Comparison of ENCODE assay signal across 11 cellular contexts in the genomic region with DNA sequence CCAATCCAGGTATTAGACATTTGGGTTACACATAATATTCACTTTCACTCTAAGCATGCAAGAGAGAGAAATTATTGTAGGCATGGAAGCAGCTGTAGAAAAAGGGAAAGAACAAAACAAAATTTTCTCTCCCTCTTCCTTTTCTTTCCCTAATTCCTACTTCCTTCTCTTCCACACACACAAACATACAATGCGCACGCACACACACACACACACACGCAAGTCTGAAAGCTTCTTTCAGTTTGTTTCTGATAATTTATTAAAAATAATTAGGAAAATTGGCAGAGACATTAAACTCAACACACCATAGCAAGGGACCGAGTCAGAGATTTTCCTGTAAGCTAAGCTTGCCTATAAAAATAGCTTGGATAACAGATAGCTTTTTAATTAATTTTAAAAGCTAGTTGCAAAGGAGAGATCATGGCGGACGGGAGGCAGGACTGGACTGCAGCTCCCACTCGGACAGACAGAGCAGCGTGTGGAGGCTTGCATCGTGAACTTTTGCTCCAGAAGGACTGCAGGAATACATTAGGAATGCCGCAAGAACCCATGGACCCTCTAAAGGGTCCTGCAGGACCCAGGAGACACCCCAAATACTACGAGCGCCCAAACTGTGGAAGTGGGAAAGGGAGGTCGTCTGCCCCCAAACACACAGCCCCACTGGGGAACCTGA.
DNase-seq lines count a peak whose midpoint lies in the region; ATAC-seq and TF ChIP-seq lines count a peak whose summit lies in the region.
"Had no signal": no experiment of that assay in that cellular context is flagged by ENCODE, and none has a peak within 500 bp of the region (broad histone marks: within the 10 kb centered on the region; RNA-seq: fewer than 3 reads in every experiment).

No MANE protein-coding gene starts in this region.

- CTCF ChIA-PET in AG04450 (lab: Charles Lee): interaction anchor here (0.7 to 2.0 kb wide), 3 partner anchors 46 to 99 kb away, joined by 3 to 9 read pairs (median 3); no protein-coding TSS in a partner anchor

- H3K4me1 ChIP-seq in Peyer's patch (no peaks in the 10 kb centered on the region), gastroesophageal sphincter (peaks cover 0 to 23% (median 0%) of the 10 kb centered on the region in 3 donors)

- TF ChIP-seq POLR2A in Peyer's patch (IDR thresholded peaks at IDR 0.05) (no peak), gastroesophageal sphincter (IDR thresholded peaks at IDR 0.05) (no peak)

- no peak for TF ChIP-seq EP300 in gastroesophageal sphincter (IDR thresholded peaks at IDR 0.05)

- H3K27ac ChIP-seq in AG04450 (ENCODE audit: low read depth, low read length) (peak overlapping the region; percentile 63), Peyer's patch (peak overlapping the region; percentile 34 to 77 (median 56)), gastroesophageal sphincter (peak overlapping the region in 3 of 4 donors; percentile 75 to 80 (median 78))
- H3K27ac ChIP-seq: parathyroid adenoma had no signal

- peak; percentile 72 for ATAC-seq in gastroesophageal sphincter
- no peak for ATAC-seq in GM19463 (IDR thresholded peaks at IDR 0.05; ENCODE audit: unreplicated experiment)
- ATAC-seq: T-cell had no signal

- peaks cover 22% of the 10 kb centered on the region for H3K9me3 Mint-ChIP-seq in osteocyte (ENCODE audit: unreplicated experiment)

- POLR2A ChIA-PET in AG04450 (lab: Yijun Ruan, JAX): no interaction called here

- no peaks in the 10 kb centered on the region for H3K27me3 ChIP-seq in AG04450 (ENCODE audit: control insufficient read depth, insufficient read depth, low read length)
- H3K27me3 ChIP-seq in Peyer's patch: no peaks in the 10 kb centered on the region
- H3K27me3 ChIP-seq in gastroesophageal sphincter: no peaks in the 10 kb centered on the region

- DNase-seq in AG04450 (ENCODE audit: low read depth, low spot score): no peak
- no peak for DNase-seq in Peyer's patch
- DNase-seq in osteocyte (ENCODE audit: extremely low spot score, unreplicated experiment): no peak
- DNase-seq in GM19240 (ENCODE audit: insufficient read length, low spot score): no peak
- no peak for DNase-seq in MV-4-11 (lab: John Stamatoyannopoulos, UW)
- DNase-seq in activated naive CD4-positive, alpha-beta T cell (lab: John Stamatoyannopoulos, UW): no peak
- DNase-seq: cerebellar nuclear complex, T-cell had no signal

- H3K27ac Mint-ChIP-seq in osteocyte (ENCODE audit: unreplicated experiment): peak overlapping the region; percentile 75
- H3K27ac Mint-ChIP-seq: T-cell had no signal

- 10 to 26% methylated on average over 4 to 10 of the region's 13 CpGs for WGBS in gastroesophageal sphincter (ENCODE audit: low coverage in 1 of 2), 2 donors

- no peaks in the 10 kb centered on the region for H3K36me3 Mint-ChIP-seq in osteocyte (ENCODE audit: unreplicated experiment)
- H3K36me3 Mint-ChIP-seq: T-cell had no signal

- TF ChIP-seq CTCF in AG04450 (IDR thresholded peaks at IDR 0.05; ENCODE audit: low read depth, low read length): no peak
- TF ChIP-seq CTCF in Peyer's patch (IDR thresholded peaks at IDR 0.05): no peak
- no peak for TF ChIP-seq CTCF in gastroesophageal sphincter (IDR thresholded peaks at IDR 0.05)
- no peak for TF ChIP-seq CTCF in osteocyte (IDR thresholded peaks at IDR 0.05)

- no peaks in the 10 kb centered on the region for H3K36me3 ChIP-seq in Peyer's patch
- H3K36me3 ChIP-seq in gastroesophageal sphincter: no peaks in the 10 kb centered on the region

- peaks cover 57% of the 10 kb centered on the region for H3K4me1 Mint-ChIP-seq in osteocyte (ENCODE audit: unreplicated experiment)
- H3K4me1 Mint-ChIP-seq: T-cell had no signal

- H3K9me3 ChIP-seq in AG04450 (ENCODE audit: control insufficient read depth, insufficient read depth, low read length) (no peaks in the 10 kb centered on the region), Peyer's patch (no peaks in the 10 kb centered on the region), gastroesophageal sphincter (no peaks in the 10 kb centered on the region)

- H3K4me3 Mint-ChIP-seq in osteocyte (ENCODE audit: unreplicated experiment): peak overlapping the region; percentile 70
- H3K4me3 Mint-ChIP-seq: T-cell had no signal

- H3K27me3 Mint-ChIP-seq in osteocyte (ENCODE audit: unreplicated experiment): no peaks in the 10 kb centered on the region

- H3K4me3 ChIP-seq in AG04450 (ENCODE audit: low read depth, low read length): peak overlapping the region; percentile 61
- peak overlapping the region; percentile 18 to 40 (median 29) for H3K4me3 ChIP-seq in Peyer's patch
- peak overlapping the region; percentile 47 to 54 for H3K4me3 ChIP-seq in gastroesophageal sphincter
